In genomic region chr5:9157020-9157419, GRCh38 we compare ENCODE assay signal across 21 cellular contexts.
"Had no signal": no experiment of that assay in that cellular context is flagged by ENCODE, and none has a peak within 500 bp of the region (broad histone marks: within the 10 kb centered on the region; RNA-seq: fewer than 3 reads in every experiment).

No MANE protein-coding gene starts in this region.

- H3K4me1 Mint-ChIP-seq: endodermal cell; naive thymus-derived CD4-positive, alpha-beta T cell had no signal

- ATAC-seq: naive thymus-derived CD4-positive, alpha-beta T cell had no signal

- H3K4me3 Mint-ChIP-seq: dendritic cell treated with granulocyte-macrophage colony-stimulating factor and Interleukin-4, amounts not matched to agents 40 ng/mL and 50 ng/mL, for 4 days; endodermal cell; naive thymus-derived CD4-positive, alpha-beta T cell; nephron had no signal

- DNase-seq: colonic mucosa; effector CD8-positive, alpha-beta T cell; naive thymus-derived CD4-positive, alpha-beta T cell; pancreas; stimulated activated CD4-positive, alpha-beta T cell treated with anti-CD3 and anti-CD28 coated beads, Interleukin-12 subunit alpha, Interleukin-12 subunit beta, amount 100 ng/mL, for 4 hours; stimulated activated CD4-positive, alpha-beta T cell treated with anti-CD3 and anti-CD28 coated beads, Interleukin-1b, Interleukin-23, amount 100 ng/mL, for 48 hours; stimulated activated CD4-positive, alpha-beta T cell treated with anti-CD3 and anti-CD28 coated beads, Interleukin-4, amount 100 ng/mL, for 1 hour; stimulated activated CD8-positive, alpha-beta memory T cell treated with anti-CD3 and anti-CD28 coated beads, Interleukin-4, amount 100 ng/mL, for 48 hours; stimulated activated naive CD4-positive, alpha-beta T cell treated with Interleukin-2 at 50 U/mL for 16 hours; stomach; thyroid gland had no signal

- H3K9me3 Mint-ChIP-seq: dendritic cell treated with granulocyte-macrophage colony-stimulating factor and Interleukin-4, amounts not matched to agents 40 ng/mL and 50 ng/mL, for 4 days; endodermal cell; nephron had no signal

- FAIRE-seq: frontal cortex, keratinocyte, pancreas had no signal

- H3K9me3 ChIP-seq: colonic mucosa, esophagus muscularis mucosa, neutrophil, pancreas, stomach, thyroid gland, vagina had no signal

- H3K4me3 ChIP-seq: colonic mucosa, esophagus muscularis mucosa, pancreas, smooth muscle cell, stomach, thyroid gland, vagina had no signal

- H3K36me3 Mint-ChIP-seq: naive thymus-derived CD4-positive, alpha-beta T cell had no signal

- H3K4me2 ChIP-seq: smooth muscle cell had no signal

- H3K4me1 ChIP-seq: colonic mucosa, esophagus muscularis mucosa, pancreas, stomach, thyroid gland, vagina had no signal

- H3K27me3 Mint-ChIP-seq: dendritic cell treated with granulocyte-macrophage colony-stimulating factor and Interleukin-4, amounts not matched to agents 40 ng/mL and 50 ng/mL, for 4 days; naive thymus-derived CD4-positive, alpha-beta T cell had no signal

- H3K27ac ChIP-seq: colonic mucosa, epithelial cell of prostate, esophagus muscularis mucosa, neutrophil, pancreas, stomach, thyroid gland, vagina had no signal

- H3K27me3 ChIP-seq: colonic mucosa, esophagus muscularis mucosa, neutrophil, pancreas, stomach, thyroid gland, vagina had no signal

- H3K36me3 ChIP-seq: colonic mucosa, esophagus muscularis mucosa, neutrophil, pancreas, stomach, thyroid gland, vagina had no signal

- H3K27ac Mint-ChIP-seq: dendritic cell treated with granulocyte-macrophage colony-stimulating factor and Interleukin-4, amounts not matched to agents 40 ng/mL and 50 ng/mL, for 4 days; endodermal cell; naive thymus-derived CD4-positive, alpha-beta T cell; nephron had no signal
